In the genomic region with DNA sequence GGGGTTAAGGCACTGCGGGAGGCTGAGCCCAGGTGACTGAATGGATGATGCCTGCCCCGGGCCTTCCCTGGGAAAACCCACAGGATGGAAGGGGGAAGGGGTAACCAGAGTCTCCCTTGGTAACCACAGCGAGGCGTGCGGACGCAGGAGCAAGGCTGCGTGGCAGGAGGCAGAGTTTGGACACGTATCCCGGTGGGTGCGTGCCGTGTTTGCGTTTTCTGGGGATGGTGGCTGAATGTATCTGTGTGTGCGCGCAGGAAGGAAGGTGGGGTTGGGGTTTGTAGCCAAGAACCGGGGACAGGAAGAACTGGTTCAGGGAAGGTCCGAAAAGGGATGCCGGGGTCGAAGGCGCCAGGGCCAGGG, we compare ENCODE assay signal across 8 cellular contexts. TPM values are rescaled to one million over a fixed set of nuclear protein-coding genes. Genes with fewer than 3 reads are reported as not detected.
A peak's percentile ranks its signal among the peaks of the same experiment; 100 is the strongest.
DNase-seq lines count a peak whose midpoint lies in the region; ATAC-seq and TF ChIP-seq lines count a peak whose summit lies in the region.

No MANE protein-coding gene starts in this region.

- peaks cover 29% of the 10 kb centered on the region for H3K27me3 ChIP-seq in SJSA1 (replicated peaks)
- H3K27me3 ChIP-seq in gastrocnemius medialis: peaks cover 42 to 44% (median 43%) of the 10 kb centered on the region in 3 donors

- in situ Hi-C loops in gastrocnemius medialis (cut with MboI; ENCODE audit: low sequenced_read_pairs in 4 of 4): loop anchor here in 3 of 4 donors (10.0 to 25.0 kb wide), 3 partner anchors 209 to 371 kb away; a partner anchor contains a TSS

- H3K27ac ChIP-seq in SJSA1 (no peak overlapping the region), gastrocnemius medialis (no peak overlapping the region)

- intact Hi-C loops in gastrocnemius medialis (cut with DNase I; ENCODE audit: low total_unique reads): loop anchor here (10.0 kb wide), 2 partner anchors 341 to 799 kb away; a partner anchor contains a TSS

- no peak for TF ChIP-seq POLR2A in gastrocnemius medialis (IDR thresholded peaks at IDR 0.05)

- H3K4me1 ChIP-seq in SJSA1 (replicated peaks) (peaks cover 40% of the 10 kb centered on the region), gastrocnemius medialis (peaks cover 16 to 20% of the 10 kb centered on the region in 2 donors)

- H3K36me3 ChIP-seq in SJSA1: peaks cover 3% of the 10 kb centered on the region; the same call in 1 of the 2 replicates
- H3K36me3 ChIP-seq in gastrocnemius medialis: no peaks in the 10 kb centered on the region

- peak; percentile 26 for DNase-seq in ELR (ENCODE audit: low read depth)
- peak in 1 of 2 experiments; percentile 12 for DNase-seq in SJSA1 (ENCODE audit: low read depth in 1 of 2, low spot score in 2 of 2)
- DNase-seq in fibroblast of mammary gland (ENCODE audit: low read depth): no peak
- no peak for DNase-seq in gastrocnemius medialis
- no peak for DNase-seq in GOT3 (lab: John Stamatoyannopoulos, UW)
- no peak for DNase-seq in HCEC 1CT
- no peak for DNase-seq in A172 (ENCODE audit: low spot score)

- no peak for TF ChIP-seq CTCF in fibroblast of mammary gland (conservative IDR thresholded peaks at IDR 0.05; ENCODE audit: control insufficient read depth, insufficient read depth, low read depth, low read length)
- TF ChIP-seq CTCF in gastrocnemius medialis (IDR thresholded peaks at IDR 0.05 in 4 of 5, conservative IDR thresholded peaks at IDR 0.05 in 1 of 5): no peak

- H3K4me3 ChIP-seq in SJSA1: peak overlapping the region; percentile 47
- peak overlapping the region; percentile 48 for H3K4me3 ChIP-seq in fibroblast of mammary gland (ENCODE audit: control insufficient read depth, low read depth, low read length)
- H3K4me3 ChIP-seq in gastrocnemius medialis: peak overlapping the region; percentile 59 to 89 (median 62)

- H3K9me3 ChIP-seq in SJSA1 (replicated peaks) (peaks cover 5% of the 10 kb centered on the region; the same call in 1 of the 2 replicates), gastrocnemius medialis (no peaks in the 10 kb centered on the region)

- ATAC-seq in gastrocnemius medialis (no peak), GM18519 (IDR thresholded peaks at IDR 0.05; ENCODE audit: low FRiP score, unreplicated experiment) (no peak)

RNA-seq across cellular contexts. Expression of a gene that starts 1.8 kb away (rescaled TPM):
- 1.5 and 2.2 TPM in 2 replicates for total RNA-seq in SJSA1 (2014; rRNA removed; shearing (Covaris generic))
- total RNA-seq in gastrocnemius medialis: 1 to 10 TPM in 2 of 4 donors, under 1 TPM in 2; 0.20 to 8.6 (median 1.1) TPM
- 5.8 and 10.0 TPM in 2 replicates for total RNA-seq in A172 (2014; rRNA removed; shearing (Covaris generic))
